34 cellular contexts compared by ENCODE assay signal in the genomic region with DNA sequence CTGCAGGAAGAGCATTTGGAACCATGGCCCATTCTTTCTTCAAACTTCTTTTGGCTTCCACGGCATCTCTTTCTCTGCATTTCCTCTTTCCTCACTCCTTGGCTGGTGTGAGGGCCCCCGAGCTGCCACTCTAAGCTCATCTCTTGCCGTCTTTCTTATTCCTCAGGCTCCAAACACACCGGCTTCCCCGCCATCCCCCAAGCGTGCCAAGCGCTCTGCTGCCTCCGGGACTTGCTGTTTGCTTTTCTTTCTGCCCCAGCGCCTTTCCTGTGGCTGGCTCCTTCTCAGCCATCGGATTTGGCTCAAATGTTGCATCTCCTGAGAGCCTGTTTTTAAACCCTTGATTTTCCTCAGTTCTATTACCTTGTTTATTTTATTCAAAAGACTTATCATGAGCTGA.
"Had no signal": no experiment of that assay in that cellular context is flagged by ENCODE, and none has a peak within 500 bp of the region (broad histone marks: within the 10 kb centered on the region; RNA-seq: fewer than 3 reads in every experiment).

No MANE protein-coding gene starts in this region.

- H3K4me1 Mint-ChIP-seq: activated B cell treated with CpG ODN at 0.5 μM for 24 hours; activated CD4-positive, alpha-beta T cell treated with anti-CD3 and anti-CD28 coated beads, Interleukin-2, amount 10 ng/mL, durations not matched to agents 24 days and 14 days; activated naive CD8-positive, alpha-beta T cell treated with anti-CD3 and anti-CD28 coated beads for 36 hours; activated T-helper 17 cell treated with anti-CD3 and anti-CD28 coated beads, Interleukin-2, amount 50 U/mL, for 72 hours; central memory CD8-positive, alpha-beta T cell had no signal

- H3K4me3 Mint-ChIP-seq: activated B cell treated with CpG ODN at 0.5 μM for 24 hours; activated CD4-positive, alpha-beta memory T cell treated with anti-CD3 and anti-CD28 coated beads for 36 hours; activated CD4-positive, alpha-beta T cell treated with anti-CD3 and anti-CD28 coated beads, Interleukin-2, amount 10 ng/mL, durations not matched to agents 24 days and 14 days; activated CD8-positive, alpha-beta T cell treated with anti-CD3 and anti-CD28 coated beads for 36 hours; activated naive CD4-positive, alpha-beta T cell treated with anti-CD3 and anti-CD28 coated beads for 36 hours; activated naive CD8-positive, alpha-beta T cell treated with anti-CD3 and anti-CD28 coated beads for 36 hours; activated T-cell treated with anti-CD3 and anti-CD28 coated beads, Interleukin-2, amount 50 U/mL, for 4 hours; activated T-cell treated with anti-CD3 and anti-CD28 coated beads, Interleukin-2, amount 50 U/mL, for 72 hours; activated T-helper 1 cell treated with anti-CD3 and anti-CD28 coated beads, Interleukin-12 subunit alpha, Interleukin-12 subunit beta, Interleukin-2, Interleukin-4 antibody, amounts not matched to agents 30 ng/mL and 10 ng/mL and 1 ng/mL, durations not matched to agents 14 hours and 24 hours and 36 hours; activated T-helper 17 cell treated with anti-CD3 and anti-CD28 coated beads, Interleukin-2, amount 50 U/mL, for 72 hours; brain; central memory CD8-positive, alpha-beta T cell; T-helper 1 cell treated with Interleukin-12 subunit alpha and Interleukin-12 subunit beta and Interleukin-4 antibody, amounts not matched to agents 30 μg/mL and 1 μg/mL, for 36 hours; T-helper 2 cell treated with Interferon-gamma antibody and Interleukin-4, amounts not matched to agents 5 μg/mL and 100 μg/mL, for 36 hours had no signal

- H3K27me3 Mint-ChIP-seq: activated B cell treated with CpG ODN at 0.5 μM for 24 hours; activated CD4-positive, alpha-beta T cell treated with anti-CD3 and anti-CD28 coated beads, Interleukin-2, amount 10 ng/mL, durations not matched to agents 24 days and 14 days; activated CD8-positive, alpha-beta T cell treated with anti-CD3 and anti-CD28 coated beads for 36 hours; activated naive CD8-positive, alpha-beta T cell treated with anti-CD3 and anti-CD28 coated beads for 36 hours; brain had no signal

- H3K36me3 Mint-ChIP-seq: activated CD4-positive, alpha-beta memory T cell treated with anti-CD3 and anti-CD28 coated beads for 36 hours; activated naive CD4-positive, alpha-beta T cell treated with anti-CD3 and anti-CD28 coated beads, Interleukin-2, amount 50 U/mL, for 72 hours; activated naive CD8-positive, alpha-beta T cell treated with anti-CD3 and anti-CD28 coated beads for 36 hours; brain had no signal

- H3K9me3 Mint-ChIP-seq: activated CD4-positive, alpha-beta memory T cell treated with anti-CD3 and anti-CD28 coated beads for 36 hours; activated CD4-positive, alpha-beta T cell treated with anti-CD3 and anti-CD28 coated beads, Interleukin-2, amount 10 ng/mL, durations not matched to agents 24 days and 14 days; activated naive CD4-positive, alpha-beta T cell treated with anti-CD3 and anti-CD28 coated beads for 36 hours; activated T-cell treated with anti-CD3 and anti-CD28 coated beads, Interleukin-2, amount 50 U/mL, for 4 hours; activated T-helper 1 cell treated with anti-CD3 and anti-CD28 coated beads, Interleukin-12 subunit alpha, Interleukin-12 subunit beta, Interleukin-2, Interleukin-4 antibody, amounts not matched to agents 30 ng/mL and 10 ng/mL and 1 ng/mL, durations not matched to agents 14 hours and 24 hours and 36 hours; activated T-helper 17 cell treated with anti-CD3 and anti-CD28 coated beads, Interleukin-2, amount 50 U/mL, for 72 hours; T-helper 1 cell treated with Interleukin-12 subunit alpha and Interleukin-12 subunit beta and Interleukin-4 antibody, amounts not matched to agents 30 μg/mL and 1 μg/mL, for 36 hours; T-helper 2 cell treated with Interferon-gamma antibody and Interleukin-4, amounts not matched to agents 5 μg/mL and 100 μg/mL, for 36 hours had no signal

- H3K27ac Mint-ChIP-seq: activated B cell treated with CpG ODN at 0.5 μM for 24 hours; activated CD4-positive, alpha-beta memory T cell treated with anti-CD3 and anti-CD28 coated beads for 36 hours; activated CD4-positive, alpha-beta T cell treated with anti-CD3 and anti-CD28 coated beads, Interleukin-2, amount 10 ng/mL, durations not matched to agents 24 days and 14 days; activated CD8-positive, alpha-beta T cell treated with anti-CD3 and anti-CD28 coated beads for 36 hours; activated naive CD4-positive, alpha-beta T cell treated with anti-CD3 and anti-CD28 coated beads for 36 hours; activated naive CD8-positive, alpha-beta T cell treated with anti-CD3 and anti-CD28 coated beads for 36 hours; activated T-cell treated with anti-CD3 and anti-CD28 coated beads, Interleukin-2, amount 50 U/mL, for 72 hours; activated T-helper 1 cell treated with anti-CD3 and anti-CD28 coated beads, Interleukin-12 subunit alpha, Interleukin-12 subunit beta, Interleukin-2, Interleukin-4 antibody, amounts not matched to agents 30 ng/mL and 10 ng/mL and 1 ng/mL, durations not matched to agents 14 hours and 24 hours and 36 hours; activated T-helper 17 cell treated with anti-CD3 and anti-CD28 coated beads, Interleukin-2, amount 50 U/mL, for 72 hours; brain; T-helper 1 cell treated with Interleukin-12 subunit alpha and Interleukin-12 subunit beta and Interleukin-4 antibody, amounts not matched to agents 30 μg/mL and 1 μg/mL, for 36 hours; T-helper 2 cell treated with Interferon-gamma antibody and Interleukin-4, amounts not matched to agents 5 μg/mL and 100 μg/mL, for 36 hours had no signal

- DNase-seq: activated B cell treated with CpG ODN at 0.5 μM for 24 hours; activated CD4-positive, alpha-beta memory T cell treated with anti-CD3 and anti-CD28 coated beads for 36 hours; activated CD4-positive, alpha-beta T cell treated with anti-CD3 and anti-CD28 coated beads for 4 hours; activated CD4-positive, alpha-beta T cell treated with anti-CD3 and anti-CD28 coated beads, Interleukin-2, amount 10 ng/mL, durations not matched to agents 24 days and 14 days; activated CD4-positive, alpha-beta T cell treated with anti-CD3 and anti-CD28 coated beads, Interleukin-2, amount 50 U/mL, for 1 hour; activated CD4-positive, alpha-beta T cell treated with anti-CD3 and anti-CD28 coated beads, Interleukin-2, amount 50 U/mL, for 4 hours; activated CD4-positive, CD25-positive, alpha-beta regulatory T cell treated with anti-CD3 and anti-CD28 coated beads, Interleukin-2, amount 50 U/mL, for 72 hours; activated CD8-positive, alpha-beta memory T cell treated with anti-CD3 and anti-CD28 coated beads, Interleukin-2, amount 50 U/mL, for 4 hours; activated CD8-positive, alpha-beta T cell treated with anti-CD3 and anti-CD28 coated beads for 36 hours; activated effector memory CD4-positive, alpha-beta T cell treated with anti-CD3 and anti-CD28 coated beads, Interleukin-2, amount 50 U/mL, for 16 hours; activated gamma-delta T cell treated with Interleukin-2 at 50 U/mL for 16 hours; activated naive CD4-positive, alpha-beta T cell; activated naive CD4-positive, alpha-beta T cell treated with anti-CD3 and anti-CD28 coated beads for 36 hours; activated naive CD4-positive, alpha-beta T cell treated with anti-CD3 and anti-CD28 coated beads, Interleukin-2, amount 50 U/mL, for 16 hours; activated naive CD8-positive, alpha-beta T cell treated with anti-CD3 and anti-CD28 coated beads for 36 hours; activated T-cell treated with anti-CD3 and anti-CD28 coated beads for 4 hours; activated T-cell treated with anti-CD3 and anti-CD28 coated beads, Interleukin-2, amount 50 U/mL, for 1 hour; activated T-cell treated with anti-CD3 and anti-CD28 coated beads, Interleukin-2, amount 50 U/mL, for 4 hours; activated T-cell treated with anti-CD3 and anti-CD28 coated beads, Interleukin-2, amount 50 U/mL, for 72 hours; adrenal gland; amniotic stem cell; aorta; caudate nucleus; SW 1271; T-helper 1 cell; T-helper 2 cell; T-helper 9 cell had no signal
